ENCODE assay signal across 1 cellular context in the genomic region with DNA sequence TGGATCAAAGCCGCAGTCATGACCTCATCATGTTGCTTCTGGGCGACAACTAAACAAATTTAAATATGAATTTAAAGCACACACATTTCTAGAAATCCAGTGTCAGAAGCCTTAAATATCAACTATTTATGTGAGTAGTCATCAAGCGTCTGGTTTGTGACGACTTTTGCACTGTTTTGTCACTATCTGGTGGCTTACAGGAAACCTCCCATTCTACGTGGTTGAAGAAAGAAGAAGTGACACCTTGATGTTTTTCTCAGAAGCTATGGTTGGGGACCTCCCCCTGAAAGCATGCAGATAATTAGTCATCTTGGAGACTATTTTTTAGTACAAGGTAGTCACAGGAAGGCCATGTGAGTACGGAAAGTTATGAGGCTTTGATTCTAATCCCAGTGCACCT.
A peak's percentile ranks its signal among the peaks of the same experiment; 100 is the strongest.
TF ChIP-seq lines count a peak whose summit lies in the region.

No MANE protein-coding gene starts in this region.

TF ChIP-seq in K562, 482 proteins besides CTCF, POLR2A, EP300 and RAD21 (continued from another document and continues in another):
- TF ChIP-seq, protein P1, sequence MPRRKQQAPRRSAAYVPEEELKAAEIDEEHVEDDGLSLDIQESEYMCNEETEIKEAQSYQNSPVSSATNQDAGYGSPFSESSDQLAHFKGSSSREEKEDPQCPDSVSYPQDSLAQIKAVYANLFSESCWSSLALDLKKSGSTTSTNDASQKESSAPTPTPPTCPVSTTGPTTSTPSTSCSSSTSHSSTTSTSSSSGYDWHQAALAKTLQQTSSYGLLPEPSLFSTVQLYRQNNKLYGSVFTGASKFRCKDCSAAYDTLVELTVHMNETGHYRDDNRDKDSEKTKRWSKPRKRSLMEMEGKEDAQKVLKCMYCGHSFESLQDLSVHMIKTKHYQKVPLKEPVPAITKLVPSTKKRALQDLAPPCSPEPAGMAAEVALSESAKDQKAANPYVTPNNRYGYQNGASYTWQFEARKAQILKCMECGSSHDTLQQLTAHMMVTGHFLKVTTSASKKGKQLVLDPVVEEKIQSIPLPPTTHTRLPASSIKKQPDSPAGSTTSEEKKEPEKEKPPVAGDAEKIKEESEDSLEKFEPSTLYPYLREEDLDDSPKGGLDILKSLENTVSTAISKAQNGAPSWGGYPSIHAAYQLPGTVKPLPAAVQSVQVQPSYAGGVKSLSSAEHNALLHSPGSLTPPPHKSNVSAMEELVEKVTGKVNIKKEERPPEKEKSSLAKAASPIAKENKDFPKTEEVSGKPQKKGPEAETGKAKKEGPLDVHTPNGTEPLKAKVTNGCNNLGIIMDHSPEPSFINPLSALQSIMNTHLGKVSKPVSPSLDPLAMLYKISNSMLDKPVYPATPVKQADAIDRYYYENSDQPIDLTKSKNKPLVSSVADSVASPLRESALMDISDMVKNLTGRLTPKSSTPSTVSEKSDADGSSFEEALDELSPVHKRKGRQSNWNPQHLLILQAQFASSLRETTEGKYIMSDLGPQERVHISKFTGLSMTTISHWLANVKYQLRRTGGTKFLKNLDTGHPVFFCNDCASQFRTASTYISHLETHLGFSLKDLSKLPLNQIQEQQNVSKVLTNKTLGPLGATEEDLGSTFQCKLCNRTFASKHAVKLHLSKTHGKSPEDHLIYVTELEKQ (CRISPR knock-in tag; IDR thresholded peaks at IDR 0.05): no peak
- TF ChIP-seq TAF15 (IDR thresholded peaks at IDR 0.05; ENCODE audit: low read depth, low read length): no peak
- no peak for TF ChIP-seq TCF7 (IDR thresholded peaks at IDR 0.05; ENCODE audit: borderline replicate concordance)
- no peak for TF ChIP-seq RBM14 (IDR thresholded peaks at IDR 0.05; ENCODE audit: borderline replicate concordance, insufficient read depth, low read depth, low read length)
- TF ChIP-seq, protein P2, sequence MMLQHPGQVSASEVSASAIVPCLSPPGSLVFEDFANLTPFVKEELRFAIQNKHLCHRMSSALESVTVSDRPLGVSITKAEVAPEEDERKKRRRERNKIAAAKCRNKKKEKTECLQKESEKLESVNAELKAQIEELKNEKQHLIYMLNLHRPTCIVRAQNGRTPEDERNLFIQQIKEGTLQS (IDR thresholded peaks at IDR 0.05): peak; percentile 71
- TF ChIP-seq, protein P2 (CRISPR knock-in tag; conservative IDR thresholded peaks at IDR 0.05): no peak
- TF ChIP-seq, protein P3, sequence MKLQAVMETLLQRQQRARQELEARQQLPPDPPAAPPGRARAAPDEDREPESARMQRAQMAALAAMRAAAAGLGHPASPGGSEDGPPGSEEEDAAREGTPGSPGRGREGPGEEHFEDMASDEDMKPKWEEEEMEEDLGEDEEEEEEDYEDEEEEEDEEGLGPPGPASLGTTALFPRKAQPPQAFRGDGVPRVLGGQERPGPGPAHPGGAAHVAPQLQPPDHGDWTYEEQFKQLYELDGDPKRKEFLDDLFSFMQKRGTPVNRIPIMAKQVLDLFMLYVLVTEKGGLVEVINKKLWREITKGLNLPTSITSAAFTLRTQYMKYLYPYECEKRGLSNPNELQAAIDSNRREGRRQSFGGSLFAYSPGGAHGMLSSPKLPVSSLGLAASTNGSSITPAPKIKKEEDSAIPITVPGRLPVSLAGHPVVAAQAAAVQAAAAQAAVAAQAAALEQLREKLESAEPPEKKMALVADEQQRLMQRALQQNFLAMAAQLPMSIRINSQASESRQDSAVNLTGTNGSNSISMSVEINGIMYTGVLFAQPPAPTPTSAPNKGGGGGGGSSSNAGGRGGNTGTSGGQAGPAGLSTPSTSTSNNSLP (IDR thresholded peaks at IDR 0.05; ENCODE audit: borderline replicate concordance, low read depth, low read length): no peak
- no peak for TF ChIP-seq ELF1 (tag; IDR thresholded peaks at IDR 0.05)
- no peak for TF ChIP-seq ESRRB (CRISPR knock-in tag; IDR thresholded peaks at IDR 0.05; ENCODE audit: borderline replicate concordance)
- no peak for TF ChIP-seq ZNF23 (CRISPR knock-in tag; IDR thresholded peaks at IDR 0.05)
- TF ChIP-seq, protein P4, sequence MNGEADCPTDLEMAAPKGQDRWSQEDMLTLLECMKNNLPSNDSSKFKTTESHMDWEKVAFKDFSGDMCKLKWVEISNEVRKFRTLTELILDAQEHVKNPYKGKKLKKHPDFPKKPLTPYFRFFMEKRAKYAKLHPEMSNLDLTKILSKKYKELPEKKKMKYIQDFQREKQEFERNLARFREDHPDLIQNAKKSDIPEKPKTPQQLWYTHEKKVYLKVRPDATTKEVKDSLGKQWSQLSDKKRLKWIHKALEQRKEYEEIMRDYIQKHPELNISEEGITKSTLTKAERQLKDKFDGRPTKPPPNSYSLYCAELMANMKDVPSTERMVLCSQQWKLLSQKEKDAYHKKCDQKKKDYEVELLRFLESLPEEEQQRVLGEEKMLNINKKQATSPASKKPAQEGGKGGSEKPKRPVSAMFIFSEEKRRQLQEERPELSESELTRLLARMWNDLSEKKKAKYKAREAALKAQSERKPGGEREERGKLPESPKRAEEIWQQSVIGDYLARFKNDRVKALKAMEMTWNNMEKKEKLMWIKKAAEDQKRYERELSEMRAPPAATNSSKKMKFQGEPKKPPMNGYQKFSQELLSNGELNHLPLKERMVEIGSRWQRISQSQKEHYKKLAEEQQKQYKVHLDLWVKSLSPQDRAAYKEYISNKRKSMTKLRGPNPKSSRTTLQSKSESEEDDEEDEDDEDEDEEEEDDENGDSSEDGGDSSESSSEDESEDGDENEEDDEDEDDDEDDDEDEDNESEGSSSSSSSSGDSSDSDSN (IDR thresholded peaks at IDR 0.05; ENCODE audit: borderline replicate concordance in 1 of 2, low read depth in 2 of 2, low read length in 2 of 2): no peak
- TF ChIP-seq FUS (optimal IDR thresholded peaks at IDR 0.05; ENCODE audit: low read depth, low read length): no peak
- TF ChIP-seq PHB2 (IDR thresholded peaks at IDR 0.05; ENCODE audit: low read depth): no peak
- TF ChIP-seq ZNF197 (CRISPR knock-in tag; IDR thresholded peaks at IDR 0.05; ENCODE audit: low read depth): no peak
- TF ChIP-seq RFX7 (CRISPR knock-in tag; IDR thresholded peaks at IDR 0.05): no peak
- no peak for TF ChIP-seq KDM1A (IDR thresholded peaks at IDR 0.05)
- TF ChIP-seq, protein P5, sequence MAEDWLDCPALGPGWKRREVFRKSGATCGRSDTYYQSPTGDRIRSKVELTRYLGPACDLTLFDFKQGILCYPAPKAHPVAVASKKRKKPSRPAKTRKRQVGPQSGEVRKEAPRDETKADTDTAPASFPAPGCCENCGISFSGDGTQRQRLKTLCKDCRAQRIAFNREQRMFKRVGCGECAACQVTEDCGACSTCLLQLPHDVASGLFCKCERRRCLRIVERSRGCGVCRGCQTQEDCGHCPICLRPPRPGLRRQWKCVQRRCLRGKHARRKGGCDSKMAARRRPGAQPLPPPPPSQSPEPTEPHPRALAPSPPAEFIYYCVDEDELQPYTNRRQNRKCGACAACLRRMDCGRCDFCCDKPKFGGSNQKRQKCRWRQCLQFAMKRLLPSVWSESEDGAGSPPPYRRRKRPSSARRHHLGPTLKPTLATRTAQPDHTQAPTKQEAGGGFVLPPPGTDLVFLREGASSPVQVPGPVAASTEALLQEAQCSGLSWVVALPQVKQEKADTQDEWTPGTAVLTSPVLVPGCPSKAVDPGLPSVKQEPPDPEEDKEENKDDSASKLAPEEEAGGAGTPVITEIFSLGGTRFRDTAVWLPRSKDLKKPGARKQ (CRISPR knock-in tag; IDR thresholded peaks at IDR 0.05): no peak
- TF ChIP-seq GABPB1 (CRISPR knock-in tag; IDR thresholded peaks at IDR 0.05): no peak
- no peak for TF ChIP-seq POLR3A (IDR thresholded peaks at IDR 0.05; ENCODE audit: borderline replicate concordance, extremely low read depth, insufficient read depth, insufficient read length)
- peak; percentile 68 for TF ChIP-seq FOSL1 (tag; conservative IDR thresholded peaks at IDR 0.05)
- TF ChIP-seq, protein P6, sequence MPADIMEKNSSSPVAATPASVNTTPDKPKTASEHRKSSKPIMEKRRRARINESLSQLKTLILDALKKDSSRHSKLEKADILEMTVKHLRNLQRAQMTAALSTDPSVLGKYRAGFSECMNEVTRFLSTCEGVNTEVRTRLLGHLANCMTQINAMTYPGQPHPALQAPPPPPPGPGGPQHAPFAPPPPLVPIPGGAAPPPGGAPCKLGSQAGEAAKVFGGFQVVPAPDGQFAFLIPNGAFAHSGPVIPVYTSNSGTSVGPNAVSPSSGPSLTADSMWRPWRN (IDR thresholded peaks at IDR 0.05; ENCODE audit: low read depth): no peak
- TF ChIP-seq, protein P7, sequence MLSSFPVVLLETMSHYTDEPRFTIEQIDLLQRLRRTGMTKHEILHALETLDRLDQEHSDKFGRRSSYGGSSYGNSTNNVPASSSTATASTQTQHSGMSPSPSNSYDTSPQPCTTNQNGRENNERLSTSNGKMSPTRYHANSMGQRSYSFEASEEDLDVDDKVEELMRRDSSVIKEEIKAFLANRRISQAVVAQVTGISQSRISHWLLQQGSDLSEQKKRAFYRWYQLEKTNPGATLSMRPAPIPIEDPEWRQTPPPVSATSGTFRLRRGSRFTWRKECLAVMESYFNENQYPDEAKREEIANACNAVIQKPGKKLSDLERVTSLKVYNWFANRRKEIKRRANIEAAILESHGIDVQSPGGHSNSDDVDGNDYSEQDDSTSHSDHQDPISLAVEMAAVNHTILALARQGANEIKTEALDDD (IDR thresholded peaks at IDR 0.05): peak; percentile 76
- TF ChIP-seq CBX1 (IDR thresholded peaks at IDR 0.05; ENCODE audit: low read depth): no peak
- no peak for TF ChIP-seq ZSCAN32 (CRISPR knock-in tag; IDR thresholded peaks at IDR 0.05)
- TF ChIP-seq, protein P8, sequence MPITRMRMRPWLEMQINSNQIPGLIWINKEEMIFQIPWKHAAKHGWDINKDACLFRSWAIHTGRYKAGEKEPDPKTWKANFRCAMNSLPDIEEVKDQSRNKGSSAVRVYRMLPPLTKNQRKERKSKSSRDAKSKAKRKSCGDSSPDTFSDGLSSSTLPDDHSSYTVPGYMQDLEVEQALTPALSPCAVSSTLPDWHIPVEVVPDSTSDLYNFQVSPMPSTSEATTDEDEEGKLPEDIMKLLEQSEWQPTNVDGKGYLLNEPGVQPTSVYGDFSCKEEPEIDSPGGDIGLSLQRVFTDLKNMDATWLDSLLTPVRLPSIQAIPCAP (CRISPR knock-in tag; IDR thresholded peaks at IDR 0.05; ENCODE audit: borderline replicate concordance): no peak
- no peak for TF ChIP-seq RBM34 (IDR thresholded peaks at IDR 0.05; ENCODE audit: borderline replicate concordance, insufficient read depth, low read length)
- TF ChIP-seq, protein P9, sequence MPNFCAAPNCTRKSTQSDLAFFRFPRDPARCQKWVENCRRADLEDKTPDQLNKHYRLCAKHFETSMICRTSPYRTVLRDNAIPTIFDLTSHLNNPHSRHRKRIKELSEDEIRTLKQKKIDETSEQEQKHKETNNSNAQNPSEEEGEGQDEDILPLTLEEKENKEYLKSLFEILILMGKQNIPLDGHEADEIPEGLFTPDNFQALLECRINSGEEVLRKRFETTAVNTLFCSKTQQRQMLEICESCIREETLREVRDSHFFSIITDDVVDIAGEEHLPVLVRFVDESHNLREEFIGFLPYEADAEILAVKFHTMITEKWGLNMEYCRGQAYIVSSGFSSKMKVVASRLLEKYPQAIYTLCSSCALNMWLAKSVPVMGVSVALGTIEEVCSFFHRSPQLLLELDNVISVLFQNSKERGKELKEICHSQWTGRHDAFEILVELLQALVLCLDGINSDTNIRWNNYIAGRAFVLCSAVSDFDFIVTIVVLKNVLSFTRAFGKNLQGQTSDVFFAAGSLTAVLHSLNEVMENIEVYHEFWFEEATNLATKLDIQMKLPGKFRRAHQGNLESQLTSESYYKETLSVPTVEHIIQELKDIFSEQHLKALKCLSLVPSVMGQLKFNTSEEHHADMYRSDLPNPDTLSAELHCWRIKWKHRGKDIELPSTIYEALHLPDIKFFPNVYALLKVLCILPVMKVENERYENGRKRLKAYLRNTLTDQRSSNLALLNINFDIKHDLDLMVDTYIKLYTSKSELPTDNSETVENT (CRISPR knock-in tag; IDR thresholded peaks at IDR 0.05): no peak
- no peak for TF ChIP-seq HNRNPH1 (optimal IDR thresholded peaks at IDR 0.05; ENCODE audit: low read depth, low read length)
- TF ChIP-seq ARID1B (IDR thresholded peaks at IDR 0.05): peak; percentile 49
- no peak for TF ChIP-seq ZNF239 (CRISPR knock-in tag; IDR thresholded peaks at IDR 0.05)
- no peak for TF ChIP-seq HNRNPK (IDR thresholded peaks at IDR 0.05; ENCODE audit: low read depth, low read length, poor library complexity, severe bottlenecking)
- TF ChIP-seq, protein P10, sequence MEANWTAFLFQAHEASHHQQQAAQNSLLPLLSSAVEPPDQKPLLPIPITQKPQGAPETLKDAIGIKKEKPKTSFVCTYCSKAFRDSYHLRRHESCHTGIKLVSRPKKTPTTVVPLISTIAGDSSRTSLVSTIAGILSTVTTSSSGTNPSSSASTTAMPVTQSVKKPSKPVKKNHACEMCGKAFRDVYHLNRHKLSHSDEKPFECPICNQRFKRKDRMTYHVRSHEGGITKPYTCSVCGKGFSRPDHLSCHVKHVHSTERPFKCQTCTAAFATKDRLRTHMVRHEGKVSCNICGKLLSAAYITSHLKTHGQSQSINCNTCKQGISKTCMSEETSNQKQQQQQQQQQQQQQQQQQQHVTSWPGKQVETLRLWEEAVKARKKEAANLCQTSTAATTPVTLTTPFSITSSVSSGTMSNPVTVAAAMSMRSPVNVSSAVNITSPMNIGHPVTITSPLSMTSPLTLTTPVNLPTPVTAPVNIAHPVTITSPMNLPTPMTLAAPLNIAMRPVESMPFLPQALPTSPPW (CRISPR knock-in tag; IDR thresholded peaks at IDR 0.05): no peak
- TF ChIP-seq MEF2D (tag; conservative IDR thresholded peaks at IDR 0.05; ENCODE audit: low read depth): no peak
- no peak for TF ChIP-seq NFYB (IDR thresholded peaks at IDR 0.05; ENCODE audit: extremely low read depth, insufficient read length)
- peak; percentile 47 for TF ChIP-seq SMARCA4 (IDR thresholded peaks at IDR 0.05)
- no peak for TF ChIP-seq NRF1 (conservative IDR thresholded peaks at IDR 0.05 in 1 of 2, IDR thresholded peaks at IDR 0.05 in 1 of 2)
- TF ChIP-seq, protein P11, sequence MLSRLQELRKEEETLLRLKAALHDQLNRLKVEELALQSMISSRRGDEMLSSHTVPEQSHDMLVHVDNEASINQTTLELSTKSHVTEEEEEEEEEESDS (CRISPR knock-in tag; IDR thresholded peaks at IDR 0.05): no peak
- TF ChIP-seq MTA1 (IDR thresholded peaks at IDR 0.05; ENCODE audit: borderline replicate concordance): no peak
- no peak for TF ChIP-seq FOXA3 (CRISPR knock-in tag; conservative IDR thresholded peaks at IDR 0.05 in 1 of 2, IDR thresholded peaks at IDR 0.05 in 1 of 2)
- no peak for TF ChIP-seq ZNF175 (CRISPR knock-in tag; IDR thresholded peaks at IDR 0.05; ENCODE audit: low read depth)
- no peak for TF ChIP-seq HLTF (IDR thresholded peaks at IDR 0.05)
- TF ChIP-seq TFAM (CRISPR knock-in tag; conservative IDR thresholded peaks at IDR 0.05): no peak
- no peak for TF ChIP-seq RBM25 (IDR thresholded peaks at IDR 0.05; ENCODE audit: low read depth, low read length, severe bottlenecking)
- TF ChIP-seq LCOR (CRISPR knock-in tag; IDR thresholded peaks at IDR 0.05): no peak
- TF ChIP-seq XRCC3 (IDR thresholded peaks at IDR 0.05): no peak
- peak; percentile 84 for TF ChIP-seq SPI1 (IDR thresholded peaks at IDR 0.05; ENCODE audit: borderline replicate concordance, low read depth, low read length)
- no peak for TF ChIP-seq ZNF583 (CRISPR knock-in tag; IDR thresholded peaks at IDR 0.05)
- TF ChIP-seq ZNF384 (IDR thresholded peaks at IDR 0.05; ENCODE audit: low read depth, low read length): no peak
- no peak for TF ChIP-seq NFATC3 (IDR thresholded peaks at IDR 0.05)
- TF ChIP-seq ZEB2 (IDR thresholded peaks at IDR 0.05): peak; percentile 83
- no peak for TF ChIP-seq SREBF1 (IDR thresholded peaks at IDR 0.05; ENCODE audit: borderline replicate concordance, low read depth, low read length)
